ENCODE assay signal across 8 cellular contexts in genomic region chr10:89793649-89794254, GRCh38.
A peak's percentile ranks its signal among the peaks of the same experiment; 100 is the strongest.
DNase-seq lines count a peak whose midpoint lies in the region; ATAC-seq and TF ChIP-seq lines count a peak whose summit lies in the region.

No MANE protein-coding gene starts in this region.

- H2AFZ ChIP-seq in KMS-11 (ENCODE audit: low read depth) (no peak overlapping the region), PC-3 (ENCODE audit: low read length) (no peak overlapping the region)

- no TSS peak for BruUV-seq in PC-3 (replicated peaks; lab: Mats Ljungman, UMichigan)

- H3K4me3 ChIP-seq in DOHH2 (ENCODE audit: low read length), result no peak overlapping the region
- no peak overlapping the region for H3K4me3 ChIP-seq in KMS-11 (IDR thresholded peaks at IDR 0.05; ENCODE audit: insufficient read depth, low read depth, low read length)
- H3K4me3 ChIP-seq in PC-3 (ENCODE audit: low read length), result no peak overlapping the region

- H4K20me1 ChIP-seq in DOHH2 (ENCODE audit: control insufficient read depth, insufficient read depth, low read depth, low read length) (no peaks in the 10 kb centered on the region), KMS-11 (ENCODE audit: insufficient read depth) (no peaks in the 10 kb centered on the region), PC-3 (ENCODE audit: low read length) (no peaks in the 10 kb centered on the region)

- intact Hi-C loops in PC-3 (cut with micrococcal nuclease), result loop anchor here (2.0 to 10.0 kb wide), 5 partner anchors 351 to 1069 kb away; no protein-coding TSS in a partner anchor

- no peak overlapping the region for H3K4me3 Mint-ChIP-seq in brain

- H3K27me3 ChIP-seq in DOHH2 (ENCODE audit: control insufficient read depth, low read length) (no peaks in the 10 kb centered on the region), KMS-11 (ENCODE audit: insufficient read depth, low read depth) (no peaks in the 10 kb centered on the region), PC-3 (ENCODE audit: low read length) (no peaks in the 10 kb centered on the region)

- no peak overlapping the region for H3K27ac ChIP-seq in DOHH2 (ENCODE audit: low read depth, low read length)
- no peak overlapping the region for H3K27ac ChIP-seq in KMS-11
- H3K27ac ChIP-seq in PC-3 (ENCODE audit: low read length), result no peak overlapping the region

- POLR2A ChIA-PET in PC-3 (lab: Charles Lee; ENCODE audit: unreplicated experiment), result no interaction called here

- CTCF ChIA-PET in PC-3 (lab: Charles Lee), result no interaction called here

- H3K9me2 ChIP-seq in DOHH2 (replicated peaks; ENCODE audit: control insufficient read depth, low read length) (no peaks in the 10 kb centered on the region), PC-3 (replicated peaks; ENCODE audit: low read length) (no peaks in the 10 kb centered on the region)

- no peaks in the 10 kb centered on the region for H3K9me3 ChIP-seq in DOHH2 (ENCODE audit: control insufficient read depth, insufficient read depth, low read length)
- H3K9me3 ChIP-seq in PC-3 (ENCODE audit: low read length), result no peaks in the 10 kb centered on the region

- H3F3A ChIP-seq in DOHH2 (ENCODE audit: control insufficient read depth, insufficient read depth) (no peaks in the 10 kb centered on the region), PC-3 (ENCODE audit: low read length, unreplicated experiment) (no peaks in the 10 kb centered on the region)

- H3K36me3 ChIP-seq in DOHH2 (ENCODE audit: control insufficient read depth, low read length) (no peaks in the 10 kb centered on the region), KMS-11 (ENCODE audit: insufficient read depth) (no peaks in the 10 kb centered on the region), PC-3 (ENCODE audit: low read depth, low read length) (no peaks in the 10 kb centered on the region)

- DNase-seq in PC-3, result peak; percentile 79
- DNase-seq in iPS DF 4.7 (ENCODE audit: extremely low read depth, low spot score), result peak; percentile 38
- DNase-seq in stimulated activated CD4-positive, alpha-beta T cell treated with anti-CD3 and anti-CD28 coated beads, TNF-alpha, amount 100 ng/mL, for 48 hours (ENCODE audit: low read depth in 3 of 3), result peak in 2 of 3 donors; percentile 5 to 24

- ATAC-seq in GM19467 (IDR thresholded peaks at IDR 0.05; ENCODE audit: unreplicated experiment) (peak; percentile 83), PC-3 (peak; percentile 76), GM19328 (IDR thresholded peaks at IDR 0.05; ENCODE audit: unreplicated experiment) (no peak)

- H3K79me2 ChIP-seq in DOHH2 (ENCODE audit: control insufficient read depth, low read length) (no peaks in the 10 kb centered on the region), KMS-11 (ENCODE audit: insufficient read depth, low read depth) (no peaks in the 10 kb centered on the region), PC-3 (ENCODE audit: low read length) (no peaks in the 10 kb centered on the region)

- no peaks in the 10 kb centered on the region for H3K36me3 Mint-ChIP-seq in brain

- H3K9ac ChIP-seq in KMS-11 (no peak overlapping the region), PC-3 (ENCODE audit: low read length) (no peak overlapping the region)

- H3K4me2 ChIP-seq in DOHH2 (ENCODE audit: low read length) (no peak overlapping the region), KMS-11 (no peak overlapping the region), PC-3 (ENCODE audit: low read length) (no peak overlapping the region)

- H3K4me1 ChIP-seq in DOHH2 (ENCODE audit: control insufficient read depth, low read length) (no peaks in the 10 kb centered on the region), KMS-11 (ENCODE audit: low read depth, poor library complexity, severe bottlenecking) (no peaks in the 10 kb centered on the region), PC-3 (ENCODE audit: insufficient read depth, low read length) (peaks cover 5% of the 10 kb centered on the region)

- peaks cover 9% of the 10 kb centered on the region for H3K4me1 Mint-ChIP-seq in brain

- H3K27me3 Mint-ChIP-seq in brain, result no peaks in the 10 kb centered on the region

- TF ChIP-seq CTCF in DOHH2 (IDR thresholded peaks at IDR 0.05; ENCODE audit: low read depth, low read length, poor library complexity, severe bottlenecking), result peak; percentile 76
- TF ChIP-seq CTCF in KMS-11 (conservative IDR thresholded peaks at IDR 0.05; ENCODE audit: low read depth, low read length), result peak; percentile 92
- peak; percentile 84 for TF ChIP-seq CTCF in PC-3 (conservative IDR thresholded peaks at IDR 0.05; ENCODE audit: low read depth, low read length)
- peak; percentile 94 for TF ChIP-seq CTCF in brain (conservative IDR thresholded peaks at IDR 0.05)

- H3K27ac Mint-ChIP-seq in brain, result no peak overlapping the region

- no peaks in the 10 kb centered on the region for H3K9me3 Mint-ChIP-seq in brain

Comparison
In these comparisons a context has a peak if more than half of its experiments do, and no peak if none do; other contexts are left out.
1. DNase-seq: peak in every context shown above with its lines; median percentile 79 in PC-3; 38 in iPS DF 4.7; 14 in stimulated activated CD4-positive, alpha-beta T cell treated with anti-CD3 and anti-CD28 coated beads, TNF-alpha, amount 100 ng/mL, for 48 hours.